Comparison of ENCODE assay signal across 21 cellular contexts in the genomic region with DNA sequence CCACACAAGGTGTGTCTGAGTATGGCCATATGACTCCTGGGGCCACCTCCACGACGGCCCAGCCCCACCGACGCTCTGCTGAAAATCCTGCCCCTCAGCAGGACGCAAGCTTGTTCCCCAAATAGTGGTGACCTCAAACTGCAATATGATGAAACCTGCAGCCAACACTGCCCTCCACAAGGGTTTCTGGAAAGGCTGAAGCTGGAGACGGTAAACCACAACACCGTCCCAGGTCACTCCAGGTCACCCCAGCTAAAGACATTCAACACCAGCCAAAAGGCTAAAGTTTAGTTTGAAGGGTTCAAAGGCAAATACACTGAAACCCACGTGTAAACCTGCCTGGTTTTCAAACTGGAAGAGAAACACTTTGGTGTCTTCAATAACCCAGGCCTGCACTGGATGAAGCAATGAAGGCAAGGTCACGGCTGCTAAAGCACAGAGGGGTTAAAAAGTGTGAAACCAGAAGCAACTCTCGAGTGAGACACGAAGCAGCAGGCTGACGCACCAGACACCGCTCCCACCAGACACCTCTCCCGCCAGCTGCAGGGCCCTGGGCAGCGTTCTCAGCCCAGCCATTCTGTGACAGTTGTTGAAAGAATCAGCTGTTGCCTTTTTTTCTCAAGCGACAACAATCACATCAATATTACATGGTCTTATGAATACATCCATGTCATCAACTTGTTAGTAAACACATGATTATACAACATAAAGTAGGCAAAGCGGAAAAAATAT. TPM values are rescaled to one million over a fixed set of nuclear protein-coding genes. Genes with fewer than 3 reads are reported as not detected.
DNase-seq lines count a peak whose midpoint lies in the region; ATAC-seq, FAIRE-seq and TF ChIP-seq lines count a peak whose summit lies in the region.
"Had no signal": no experiment of that assay in that cellular context is flagged by ENCODE, and none has a peak within 500 bp of the region (broad histone marks: within the 10 kb centered on the region; RNA-seq: fewer than 3 reads in every experiment).

No MANE protein-coding gene starts in this region.

- H4K20me1 ChIP-seq in H1 (replicated peaks in 1 of 2; ENCODE audit: control insufficient read depth in 1 of 2, insufficient read depth in 2 of 2, low read length in 2 of 2), result peaks cover 30 to 43% of the 10 kb centered on the region in 2 experiments

- no peak overlapping the region for H2BK5ac ChIP-seq in H1 (ENCODE audit: low read depth, low read length)

- no peak overlapping the region for H2AK5ac ChIP-seq in H1 (ENCODE audit: low read depth, low read length)

- no peak overlapping the region for H3K4me2 ChIP-seq in H1 (ENCODE audit: insufficient read depth in 1 of 2, low read depth in 2 of 2, low read length in 2 of 2)

- no peak overlapping the region for H3K9ac ChIP-seq in H1 (replicated peaks in 1 of 4; ENCODE audit: extremely low read depth in 1 of 4, low read depth in 3 of 4, low read length in 3 of 4)

- CTCF ChIA-PET in H1 (lab: Charles Lee; ENCODE audit: partially characterized antibody), result interaction anchor here (0.6 to 5.0 kb wide), 18 partner anchors 10 to 419 kb away, joined by 3 to 26 read pairs (median 4); no protein-coding TSS in a partner anchor

- no peak for TF ChIP-seq EP300 in H1 (IDR thresholded peaks at IDR 0.05; ENCODE audit: borderline replicate concordance in 1 of 2, low read depth in 2 of 2, low read length in 2 of 2)

- H2AFZ ChIP-seq in H1 (ENCODE audit: low read length), result no peak overlapping the region

- no peak overlapping the region for H2BK12ac ChIP-seq in H1 (ENCODE audit: low read depth, low read length)

- no peak overlapping the region for H2BK120ac ChIP-seq in H1 (replicated peaks; ENCODE audit: low read depth, low read length)

- H4K8ac ChIP-seq in H1 (ENCODE audit: extremely low read depth, insufficient read depth, low read length), result no peak overlapping the region

- H3K23me2 ChIP-seq in H1 (ENCODE audit: low read depth, low read length), result peaks cover 6% of the 10 kb centered on the region; the same call in 1 of the 2 replicates

- no peak for TF ChIP-seq CTCF in H1 (IDR thresholded peaks at IDR 0.05; ENCODE audit: control extremely low read depth in 1 of 3, insufficient read depth in 1 of 3, low read depth in 1 of 3, low read length in 3 of 3)

- intact Hi-C loops in Right ventricle myocardium inferior (cut with DNase I), result no loop called here
- intact Hi-C loops in left ventricle myocardium superior (cut with micrococcal nuclease), result no loop called here

- no peaks in the 10 kb centered on the region; a peak in 1 of 4 replicates for H3K9me3 ChIP-seq in H1 (ENCODE audit: insufficient read depth in 2 of 2, low read depth in 1 of 2, low read length in 1 of 2)
- H3K9me3 ChIP-seq: left lung, pancreas had no signal

- ATAC-seq in Right ventricle myocardium inferior, result no peak
- ATAC-seq in left ventricle myocardium superior, result no peak
- no peak for ATAC-seq in GM18520 (IDR thresholded peaks at IDR 0.05; ENCODE audit: unreplicated experiment)
- ATAC-seq: gastroesophageal sphincter, left lung, pancreas had no signal

- H3K56ac ChIP-seq in H1 (replicated peaks; ENCODE audit: insufficient read length, low read depth, low read length), result peak overlapping the region; percentile 30

- H3K27ac ChIP-seq in H1 (ENCODE audit: low read depth, low read length), result no peak overlapping the region
- H3K27ac ChIP-seq: gastroesophageal sphincter, left lung, pancreas had no signal

- no peak overlapping the region for H2BK20ac ChIP-seq in H1 (ENCODE audit: low read length)

- H3K27me3 ChIP-seq in H1 (replicated peaks in 1 of 4; ENCODE audit: control insufficient read depth in 3 of 4, extremely low read depth in 1 of 4, insufficient read depth in 3 of 4, low read length in 3 of 4), result peaks cover 30 to 44% (median 43%) of the 10 kb centered on the region in 4 experiments

- peaks cover 2 to 9% (median 6%) of the 10 kb centered on the region in 4 experiments; a peak in 6 of 7 replicates for H3K4me1 ChIP-seq in H1 (replicated peaks in 1 of 4; ENCODE audit: control insufficient read depth in 3 of 4, insufficient read depth in 4 of 4, low read length in 3 of 4)
- H3K4me1 ChIP-seq: left lung, pancreas had no signal

- H2BK15ac ChIP-seq in H1 (ENCODE audit: low read length), result no peak overlapping the region

- peaks cover 4% of the 10 kb centered on the region; the same call in 1 of the 2 replicates for H3K79me1 ChIP-seq in H1 (ENCODE audit: low read depth, low read length)

- no peak overlapping the region for H3K14ac ChIP-seq in H1 (ENCODE audit: insufficient read length)

- H3K36me3 ChIP-seq in H1 (ENCODE audit: control insufficient read depth in 2 of 4, insufficient read depth in 4 of 4, low read length in 3 of 4), result peaks cover 2 to 19% (median 4%) of the 10 kb centered on the region in 4 experiments; a peak in 3 of 8 replicates

- H4K5ac ChIP-seq in H1 (ENCODE audit: insufficient read length, low read depth, low read length), result no peak overlapping the region

- H3K4ac ChIP-seq in H1 (replicated peaks; ENCODE audit: insufficient read length, low read depth, low read length), result no peak overlapping the region

- H4K91ac ChIP-seq in H1 (replicated peaks; ENCODE audit: insufficient read length, low read length), result no peak overlapping the region

- no peak overlapping the region for H3K18ac ChIP-seq in H1 (ENCODE audit: extremely low read depth, low read length)

- H3K79me2 ChIP-seq in H1 (ENCODE audit: control insufficient read depth in 1 of 2, insufficient read depth in 2 of 2, low read length in 2 of 2), result no peaks in the 10 kb centered on the region

- TF ChIP-seq POLR2A in H1 (IDR thresholded peaks at IDR 0.05; ENCODE audit: control extremely low read depth in 1 of 2, low read depth in 2 of 2, low read length in 2 of 2), result no peak

- 87% methylated on average over 17 of the region's 17 CpGs; no CpG with 5 or more reads in 1 of the 2 experiments for WGBS in H1 (ENCODE audit: extremely low coverage in 1 of 2, insufficient coverage in 1 of 2, insufficient read length in 1 of 2, insufficient replicate concordance in 2 of 2, low coverage in 1 of 2, low lambda C conversion rate in 2 of 2, missing lambda C conversion rate in 1 of 2), 2 experiments

- no peak overlapping the region for H3K23ac ChIP-seq in H1 (ENCODE audit: insufficient read length)

- POLR2A ChIA-PET in H1 (lab: Charles Lee; ENCODE audit: partially characterized antibody), result interaction anchor here (1.0 to 4.0 kb wide), 3 partner anchors 10 to 28 kb away, joined by 3 to 17 read pairs (median 4); no protein-coding TSS in a partner anchor

- no peak for TF ChIP-seq RAD21 in H1 (IDR thresholded peaks at IDR 0.05 in 1 of 2, conservative IDR thresholded peaks at IDR 0.05 in 1 of 2; ENCODE audit: low read depth in 2 of 2, low read length in 2 of 2)

- no peak for FAIRE-seq in H1 (lab: Jason Lieb, UNC)
- FAIRE-seq: pancreas, TTC549 had no signal

- H3K4me3 ChIP-seq in H1 (ENCODE audit: extremely low read depth in 1 of 4, insufficient read depth in 2 of 4, low read depth in 3 of 4, low read length in 4 of 4), result no peak overlapping the region
- H3K4me3 ChIP-seq: gastroesophageal sphincter, left lung, pancreas had no signal

- DNase-seq in Right ventricle myocardium inferior (ENCODE audit: missing footprints) (peak; percentile 34), left ventricle myocardium superior (no peak), NOMO-1 treated with dmso at 0.1 percent for 144 hours (lab: John Stamatoyannopoulos, UW; ENCODE audit: unreplicated experiment) (peak; percentile 88), H1 (ENCODE audit: low read depth in 1 of 2, low spot score in 2 of 2) (no peak), GDM1 (lab: John Stamatoyannopoulos, UW) (no peak), DMS153 treated with DMSO at 0.1 percent for 48 hours (lab: John Stamatoyannopoulos, UW; ENCODE audit: unreplicated experiment) (no peak), putamen (ENCODE audit: low spot score) (no peak)
- DNase-seq: activated CD4-positive, alpha-beta T cell treated with anti-CD3 and anti-CD28 coated beads, Interleukin-2, amount 50 U/mL, for 1 hour; activated naive CD4-positive, alpha-beta T cell treated with anti-CD3 and anti-CD28 coated beads for 36 hours; activated T-cell treated with anti-CD3 and anti-CD28 coated beads for 4 hours; EL; left lung; NCI-H1092 treated with DMSO at 0.1 percent for 48 hours; NCI-H2227 treated with DMSO at 0.1 percent for 48 hours; stimulated activated CD4-positive, alpha-beta T cell treated with anti-CD3 and anti-CD28 coated beads, Interleukin-2, amount 100 ng/mL, for 48 hours had no signal

TF ChIP-seq in H1, 55 proteins besides CTCF, POLR2A, EP300 and RAD21 (continues in another document):
- TF ChIP-seq TAF7 (optimal IDR thresholded peaks at IDR 0.05; ENCODE audit: borderline replicate concordance, low read depth, low read length) (no peak), CTBP2 (IDR thresholded peaks at IDR 0.05; ENCODE audit: borderline replicate concordance, insufficient read depth, insufficient read length, low read length) (no peak), KDM1A (IDR thresholded peaks at IDR 0.05; ENCODE audit: borderline replicate concordance, low read length) (no peak), SIX5 (IDR thresholded peaks at IDR 0.05; ENCODE audit: low read depth, low read length) (no peak), BACH1 (IDR thresholded peaks at IDR 0.05; ENCODE audit: low read length) (no peak), SP2 (IDR thresholded peaks at IDR 0.05; ENCODE audit: low read length) (no peak)

RNA-seq across cellular contexts. Expression of a gene that starts 1.8 kb away (rescaled TPM):
- not detected for total RNA-seq in Right ventricle myocardium inferior
- not detected for total RNA-seq in left ventricle myocardium superior
- not detected in 2 replicates for total RNA-seq in H1 (2021; fragmentation: NEBNext Ultra II Directional; extraction: Animal tissue kit (Norgen Biotek cat#: 25700))
- polyA plus RNA-seq in H1 (2011; rRNA removed), result 0.02 and 0.03 TPM in 2 replicates
- polyA plus RNA-seq in H1 (2011; cell fraction: cytosol; rRNA removed), result not detected
- polyA plus RNA-seq in H1 (2011; cell fraction: nucleus; rRNA removed), result 0.20 TPM
- polyA plus RNA-seq in H1 (2012, experiment 1 of 2), result not detected in 4 replicates
- polyA plus RNA-seq in H1 (2012, experiment 2 of 2), result not detected
- polyA plus RNA-seq in H1 (2013, experiment 1 of 2), result not detected
- 0.02 TPM for polyA plus RNA-seq in H1 (2013, experiment 2 of 2)
- polyA minus RNA-seq in H1 (2011; rRNA and poly(A)+ RNA removed), result not detected in 2 replicates
- polyA minus RNA-seq in H1 (2011; cell fraction: cytosol; rRNA and poly(A)+ RNA removed), result not detected
- 0.30 TPM for polyA minus RNA-seq in H1 (2011; cell fraction: nucleus; rRNA and poly(A)+ RNA removed)
- total RNA-seq: activated naive CD4-positive, alpha-beta T cell treated with anti-CD3 and anti-CD28 coated beads for 36 hours; gastroesophageal sphincter; left lung; pancreas; skeletal muscle tissue; subcutaneous adipose tissue had no signal
- polyA plus RNA-seq: pancreas had no signal

RNA-seq across cellular contexts. Expression of a gene that starts 38.8 kb away (rescaled TPM):
- total RNA-seq in Right ventricle myocardium inferior, result 8.3 TPM
- total RNA-seq in left ventricle myocardium superior, result 8.7 TPM
- total RNA-seq in H1 (2021; fragmentation: NEBNext Ultra II Directional; extraction: Animal tissue kit (Norgen Biotek cat#: 25700)), result 27.5 and 28.6 TPM in 2 replicates
- 18.0 and 21.8 TPM in 2 replicates for polyA plus RNA-seq in H1 (2011; rRNA removed)
- polyA plus RNA-seq in H1 (2011; cell fraction: cytosol; rRNA removed), result 20.4 TPM
- 52.2 TPM for polyA plus RNA-seq in H1 (2011; cell fraction: nucleus; rRNA removed)
- polyA plus RNA-seq in H1 (2012, experiment 1 of 2), result 18.2 to 24.6 TPM (median 21.8 TPM) in 4 replicates
- 13.5 TPM for polyA plus RNA-seq in H1 (2012, experiment 2 of 2)
- polyA plus RNA-seq in H1 (2013, experiment 1 of 2), result 27.3 TPM
- polyA plus RNA-seq in H1 (2013, experiment 2 of 2), result 25.5 TPM
- 17.0 and 19.8 TPM in 2 replicates for polyA minus RNA-seq in H1 (2011; rRNA and poly(A)+ RNA removed)
- 10.7 TPM for polyA minus RNA-seq in H1 (2011; cell fraction: cytosol; rRNA and poly(A)+ RNA removed)
- polyA minus RNA-seq in H1 (2011; cell fraction: nucleus; rRNA and poly(A)+ RNA removed), result 13.1 TPM

Comparison
In these comparisons a context has a peak if more than half of its experiments do, and no peak if none do; other contexts are left out.
1. DNase-seq: peak in Right ventricle myocardium inferior (single experiment) and NOMO-1 treated with dmso at 0.1 percent for 144 hours (single experiment); none in left ventricle myocardium superior (single experiment), H1 (0 of 2), GDM1 (single experiment), DMS153 treated with DMSO at 0.1 percent for 48 hours (single experiment) and putamen (single experiment).